Comparison of ENCODE assay signal across 16 cellular contexts in the genomic region with DNA sequence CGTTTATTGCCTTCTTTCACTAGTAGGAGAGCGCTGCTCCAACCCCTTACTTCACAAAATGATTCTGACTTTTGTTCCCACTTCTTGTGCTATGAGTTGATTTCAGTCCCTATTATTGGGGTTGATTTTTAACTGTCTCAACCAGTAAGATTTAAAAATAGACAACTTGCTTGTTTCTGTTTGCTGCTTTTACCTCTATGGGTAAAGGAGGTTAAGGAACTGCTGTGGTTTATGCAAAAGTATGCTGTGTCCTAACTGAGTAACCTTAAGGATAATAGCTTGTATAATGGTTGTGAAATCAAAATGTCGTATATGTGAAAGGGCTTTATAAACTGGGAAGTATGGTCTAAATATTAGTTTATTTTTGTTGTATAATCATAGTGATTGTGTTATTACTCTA. TPM values are rescaled to one million over a fixed set of nuclear protein-coding genes. Genes with fewer than 3 reads are reported as not detected.
DNase-seq lines count a peak whose midpoint lies in the region; ATAC-seq and TF ChIP-seq lines count a peak whose summit lies in the region.
"Had no signal": no experiment of that assay in that cellular context is flagged by ENCODE, and none has a peak within 500 bp of the region (broad histone marks: within the 10 kb centered on the region; RNA-seq: fewer than 3 reads in every experiment).

No MANE protein-coding gene starts in this region.

- DNase-seq in NOMO-1 treated with DMSO at 0.1 percent for 48 hours (lab: John Stamatoyannopoulos, UW; ENCODE audit: unreplicated experiment) (peak; percentile 12), NOMO-1 treated with dmso at 0.1 percent for 144 hours (lab: John Stamatoyannopoulos, UW; ENCODE audit: unreplicated experiment) (no peak), T1000 (lab: John Stamatoyannopoulos, UW) (no peak), DMS153 treated with DMSO at 0.1 percent for 48 hours (lab: John Stamatoyannopoulos, UW; ENCODE audit: unreplicated experiment) (no peak), lower leg skin (ENCODE audit: low spot score in 2 of 2) (no peak)
- DNase-seq: 8988T; activated CD4-positive, alpha-beta T cell treated with anti-CD3 and anti-CD28 coated beads, Interleukin-2, amount 50 U/mL, for 4 hours; amygdala; CD4-positive, alpha-beta memory T cell; GF-D8; mucosa of descending colon; SIG-M5 had no signal

- WGBS in lower leg skin, 2 donors = 69 to 72% methylated on average over 3 of the region's 3 CpGs

- ATAC-seq in GM21576 (IDR thresholded peaks at IDR 0.05; ENCODE audit: unreplicated experiment) (peak; percentile 55), HG03097 (IDR thresholded peaks at IDR 0.05; ENCODE audit: low FRiP score, unreplicated experiment) (peak; percentile 68), GM18858 (IDR thresholded peaks at IDR 0.05; ENCODE audit: unreplicated experiment) (no peak)
- ATAC-seq: mucosa of descending colon had no signal

- no peak for TF ChIP-seq POLR2A in lower leg skin (IDR thresholded peaks at IDR 0.05)

- no peak overlapping the region for H3K4me3 ChIP-seq in lower leg skin (ENCODE audit: low read depth, poor library complexity, severe bottlenecking)
- H3K4me3 ChIP-seq: mucosa of descending colon, smooth muscle cell had no signal

- no peak for TF ChIP-seq CTCF in lower leg skin (IDR thresholded peaks at IDR 0.05)

- intact Hi-C loops in lower leg skin (cut with DNase I; ENCODE audit: low total_unique reads) = no loop called here

RNA-seq across cellular contexts. Expression of gene ALMS1, which starts 22.6 kb away (rescaled TPM):
- 10 to 100 TPM; 10.1 to 17.6 (median 14.3) TPM for total RNA-seq in lower leg skin
